24 cellular contexts compared by ENCODE assay signal in genomic region chr1:54738244-54738643, GRCh38. TPM values are rescaled to one million over a fixed set of nuclear protein-coding genes. Genes with fewer than 3 reads are reported as not detected.
DNase-seq lines count a peak whose midpoint lies in the region; ATAC-seq, FAIRE-seq and TF ChIP-seq lines count a peak whose summit lies in the region.
"Had no signal": no experiment of that assay in that cellular context is flagged by ENCODE, and none has a peak within 500 bp of the region (broad histone marks: within the 10 kb centered on the region; RNA-seq: fewer than 3 reads in every experiment).

No MANE protein-coding gene starts in this region.

- H3K27ac ChIP-seq in right atrium auricular region (no peak overlapping the region), osteoblast (ENCODE audit: low read depth, low read length) (no peak overlapping the region)
- H3K27ac ChIP-seq: 22Rv1; A549; BLaER1 treated with 17β-estradiol and CSF1 and Interleukin-3, amounts not matched to agents 10 nM and 100 nM; C4-2B had no signal

- no peaks in the 10 kb centered on the region for H3K79me2 ChIP-seq in osteoblast (ENCODE audit: insufficient read depth, low read length)

- FAIRE-seq in bronchial epithelial cell (lab: Jason Lieb, UNC), result peak; percentile 18
- FAIRE-seq: A549, D721Med, G401.6, GM12891, GM19239 had no signal

- peak; percentile 46 for DNase-seq in right atrium auricular region (ENCODE audit: low spot score)
- no peak for DNase-seq in left ventricle myocardium superior
- no peak for DNase-seq in bronchial epithelial cell (ENCODE audit: low read depth)
- DNase-seq in osteoblast (ENCODE audit: insufficient read length, low spot score, missing footprints), result peak; percentile 26
- no peak for DNase-seq in stimulated activated effector memory CD8-positive, alpha-beta T cell treated with anti-CD3 and anti-CD28 coated beads, Interleukin-12 subunit alpha, Interleukin-12 subunit beta, amount 100 ng/mL, for 72 hours (ENCODE audit: low spot score in 2 of 2)
- no peak for DNase-seq in activated T-helper 2 cell treated with anti-CD3 and anti-CD28 coated beads, Interferon-gamma antibody, Interleukin-2, Interleukin-4, amounts not matched to agents 10 μg/mL and 5 μg/mL and 100 μg/mL, durations not matched to agents 14 hours and 24 hours and 36 hours (ENCODE audit: low spot score)
- DNase-seq in OCI-M2 (lab: John Stamatoyannopoulos, UW; ENCODE audit: unreplicated experiment), result no peak
- DNase-seq: AML-193; Caco-2; Calu3; CD4-positive, alpha-beta T cell; CD8-positive, alpha-beta T cell; DMS79 treated with DMSO at 0.1 percent for 48 hours; GF-D8 had no signal

- H3K4me1 ChIP-seq in right atrium auricular region (no peaks in the 10 kb centered on the region), osteoblast (ENCODE audit: insufficient read depth, low read length) (no peaks in the 10 kb centered on the region)
- H3K4me1 ChIP-seq: A549; BLaER1 treated with 17β-estradiol and CSF1 and Interleukin-3, amounts not matched to agents 10 nM and 100 nM; Caco-2 had no signal

- intact Hi-C loops in left ventricle myocardium superior (cut with micrococcal nuclease), result no loop called here
- intact Hi-C loops in activated T-helper 2 cell treated with anti-CD3 and anti-CD28 coated beads, Interferon-gamma antibody, Interleukin-2, Interleukin-4, amounts not matched to agents 10 μg/mL and 5 μg/mL and 100 μg/mL, durations not matched to agents 14 hours and 24 hours and 36 hours (cut with micrococcal nuclease), result no loop called here

- no peak overlapping the region for H3K4me3 Mint-ChIP-seq in stimulated activated effector memory CD8-positive, alpha-beta T cell treated with anti-CD3 and anti-CD28 coated beads, Interleukin-12 subunit alpha, Interleukin-12 subunit beta, amount 100 ng/mL, for 72 hours
- H3K4me3 Mint-ChIP-seq in activated T-helper 2 cell treated with anti-CD3 and anti-CD28 coated beads, Interferon-gamma antibody, Interleukin-2, Interleukin-4, amounts not matched to agents 10 μg/mL and 5 μg/mL and 100 μg/mL, durations not matched to agents 14 hours and 24 hours and 36 hours (ENCODE audit: low read depth), result no peak overlapping the region
- H3K4me3 Mint-ChIP-seq: B cell; CD4-positive, alpha-beta T cell; CD8-positive, alpha-beta T cell had no signal

- H3K27me3 Mint-ChIP-seq in activated T-helper 2 cell treated with anti-CD3 and anti-CD28 coated beads, Interferon-gamma antibody, Interleukin-2, Interleukin-4, amounts not matched to agents 10 μg/mL and 5 μg/mL and 100 μg/mL, durations not matched to agents 14 hours and 24 hours and 36 hours (ENCODE audit: low read depth), result no peaks in the 10 kb centered on the region
- H3K27me3 Mint-ChIP-seq: B cell; CD4-positive, alpha-beta T cell had no signal

- H3K4me3 ChIP-seq in right atrium auricular region (no peak overlapping the region), bronchial epithelial cell (ENCODE audit: low read depth, low read length) (no peak overlapping the region), osteoblast (ENCODE audit: insufficient read depth, low read length) (no peak overlapping the region)
- H3K4me3 ChIP-seq: A549; BLaER1 treated with 17β-estradiol and CSF1 and Interleukin-3, amounts not matched to agents 10 nM and 100 nM had no signal

- H3K9me3 ChIP-seq in right atrium auricular region, result no peaks in the 10 kb centered on the region
- no peaks in the 10 kb centered on the region for H3K9me3 ChIP-seq in osteoblast (ENCODE audit: low read depth, low read length)
- H3K9me3 ChIP-seq: A549; BLaER1 treated with 17β-estradiol and CSF1 and Interleukin-3, amounts not matched to agents 10 nM and 100 nM; Caco-2 had no signal

- no peaks in the 10 kb centered on the region for H3K27me3 ChIP-seq in right atrium auricular region
- no peaks in the 10 kb centered on the region for H3K27me3 ChIP-seq in bronchial epithelial cell (ENCODE audit: control insufficient read depth, insufficient read depth, low read length)
- no peaks in the 10 kb centered on the region for H3K27me3 ChIP-seq in osteoblast (ENCODE audit: insufficient read depth, low read length)
- H3K27me3 ChIP-seq: BLaER1 treated with 17β-estradiol and CSF1 and Interleukin-3, amounts not matched to agents 10 nM and 100 nM had no signal

- no peak for ATAC-seq in left ventricle myocardium superior
- ATAC-seq in stimulated activated effector memory CD8-positive, alpha-beta T cell treated with anti-CD3 and anti-CD28 coated beads, Interleukin-12 subunit alpha, Interleukin-12 subunit beta, amount 100 ng/mL, for 72 hours, result no peak
- ATAC-seq in GM21825 (IDR thresholded peaks at IDR 0.05; ENCODE audit: unreplicated experiment), result no peak
- ATAC-seq: A549; CD8-positive, alpha-beta T cell had no signal

- H2AFZ ChIP-seq in osteoblast (ENCODE audit: low read length), result no peak overlapping the region

- peaks cover 99% of the 10 kb centered on the region for H3K36me3 Mint-ChIP-seq in stimulated activated effector memory CD8-positive, alpha-beta T cell treated with anti-CD3 and anti-CD28 coated beads, Interleukin-12 subunit alpha, Interleukin-12 subunit beta, amount 100 ng/mL, for 72 hours
- peaks cover 63% of the 10 kb centered on the region for H3K36me3 Mint-ChIP-seq in activated T-helper 2 cell treated with anti-CD3 and anti-CD28 coated beads, Interferon-gamma antibody, Interleukin-2, Interleukin-4, amounts not matched to agents 10 μg/mL and 5 μg/mL and 100 μg/mL, durations not matched to agents 14 hours and 24 hours and 36 hours (ENCODE audit: low read depth)

- H3K4me2 ChIP-seq in osteoblast (ENCODE audit: insufficient read depth, low read length), result no peak overlapping the region
- H3K4me2 ChIP-seq: A549; BLaER1 treated with 17β-estradiol and CSF1 and Interleukin-3, amounts not matched to agents 10 nM and 100 nM had no signal

- no peaks in the 10 kb centered on the region for H4K20me1 ChIP-seq in osteoblast (ENCODE audit: insufficient read depth, low read length)

- peaks cover 67% of the 10 kb centered on the region for H3K36me3 ChIP-seq in right atrium auricular region
- peaks cover 25% of the 10 kb centered on the region for H3K36me3 ChIP-seq in bronchial epithelial cell (ENCODE audit: control insufficient read depth, insufficient read depth, low read length)
- peaks cover 74% of the 10 kb centered on the region for H3K36me3 ChIP-seq in osteoblast (ENCODE audit: insufficient read depth, low read length)

- H3K9me3 Mint-ChIP-seq in stimulated activated effector memory CD8-positive, alpha-beta T cell treated with anti-CD3 and anti-CD28 coated beads, Interleukin-12 subunit alpha, Interleukin-12 subunit beta, amount 100 ng/mL, for 72 hours, result no peaks in the 10 kb centered on the region
- H3K9me3 Mint-ChIP-seq in activated T-helper 2 cell treated with anti-CD3 and anti-CD28 coated beads, Interferon-gamma antibody, Interleukin-2, Interleukin-4, amounts not matched to agents 10 μg/mL and 5 μg/mL and 100 μg/mL, durations not matched to agents 14 hours and 24 hours and 36 hours, result no peaks in the 10 kb centered on the region
- H3K9me3 Mint-ChIP-seq: CD4-positive, alpha-beta T cell; CD8-positive, alpha-beta T cell had no signal

- H3K27ac Mint-ChIP-seq in stimulated activated effector memory CD8-positive, alpha-beta T cell treated with anti-CD3 and anti-CD28 coated beads, Interleukin-12 subunit alpha, Interleukin-12 subunit beta, amount 100 ng/mL, for 72 hours, result peak overlapping the region; percentile 60
- no peak overlapping the region for H3K27ac Mint-ChIP-seq in activated T-helper 2 cell treated with anti-CD3 and anti-CD28 coated beads, Interferon-gamma antibody, Interleukin-2, Interleukin-4, amounts not matched to agents 10 μg/mL and 5 μg/mL and 100 μg/mL, durations not matched to agents 14 hours and 24 hours and 36 hours
- H3K27ac Mint-ChIP-seq: B cell; CD4-positive, alpha-beta T cell; CD8-positive, alpha-beta T cell had no signal

- TF ChIP-seq CTCF in right atrium auricular region (IDR thresholded peaks at IDR 0.05) (no peak), bronchial epithelial cell (IDR thresholded peaks at IDR 0.05; ENCODE audit: insufficient read depth, low read length, severe bottlenecking) (no peak), osteoblast (IDR thresholded peaks at IDR 0.05; ENCODE audit: extremely low read depth, low read depth, low read length) (no peak)

- peaks cover 9% of the 10 kb centered on the region for H3K4me1 Mint-ChIP-seq in stimulated activated effector memory CD8-positive, alpha-beta T cell treated with anti-CD3 and anti-CD28 coated beads, Interleukin-12 subunit alpha, Interleukin-12 subunit beta, amount 100 ng/mL, for 72 hours
- H3K4me1 Mint-ChIP-seq in activated T-helper 2 cell treated with anti-CD3 and anti-CD28 coated beads, Interferon-gamma antibody, Interleukin-2, Interleukin-4, amounts not matched to agents 10 μg/mL and 5 μg/mL and 100 μg/mL, durations not matched to agents 14 hours and 24 hours and 36 hours (ENCODE audit: low read depth), result no peaks in the 10 kb centered on the region
- H3K4me1 Mint-ChIP-seq: B cell had no signal

RNA-seq across cellular contexts. Expression of gene TTC4, which starts 22.6 kb away (rescaled TPM):
- total RNA-seq in right atrium auricular region (10 to 100 TPM in 1 of 2 donors, 1 to 10 TPM in 1; 9.8 to 10.3 TPM), left ventricle myocardium superior (13.2 TPM), bronchial epithelial cell (29.4 and 30.8 TPM in 2 replicates), osteoblast (19.7 and 27.9 TPM in 2 replicates)
- 36.6 and 38.2 TPM in 2 replicates for total RNA-seq in activated T-helper 2 cell treated with anti-CD3 and anti-CD28 coated beads, Interferon-gamma antibody, Interleukin-2, Interleukin-4, amounts not matched to agents 10 μg/mL and 5 μg/mL and 100 μg/mL, durations not matched to agents 14 hours and 24 hours and 36 hours

RNA-seq across cellular contexts. Expression of gene PARS2, which starts 26.1 kb away (rescaled TPM):
- total RNA-seq in right atrium auricular region (1 to 10 TPM; 3.9 to 4.0 TPM), left ventricle myocardium superior (4.0 TPM), bronchial epithelial cell (5.3 and 5.9 TPM in 2 replicates), osteoblast (6.2 and 7.4 TPM in 2 replicates)
- total RNA-seq in activated T-helper 2 cell treated with anti-CD3 and anti-CD28 coated beads, Interferon-gamma antibody, Interleukin-2, Interleukin-4, amounts not matched to agents 10 μg/mL and 5 μg/mL and 100 μg/mL, durations not matched to agents 14 hours and 24 hours and 36 hours, result 6.1 and 6.4 TPM in 2 replicates
- total RNA-seq: CD4-positive, alpha-beta T cell; CD8-positive, alpha-beta T cell had no signal

Comparison
In these comparisons a context has a peak if more than half of its experiments do, and no peak if none do; other contexts are left out.
1. DNase-seq: peak in right atrium auricular region (single experiment) and osteoblast (single experiment); none in left ventricle myocardium superior (single experiment), bronchial epithelial cell (single experiment), stimulated activated effector memory CD8-positive, alpha-beta T cell treated with anti-CD3 and anti-CD28 coated beads, Interleukin-12 subunit alpha, Interleukin-12 subunit beta, amount 100 ng/mL, for 72 hours (0 of 2), activated T-helper 2 cell treated with anti-CD3 and anti-CD28 coated beads, Interferon-gamma antibody, Interleukin-2, Interleukin-4, amounts not matched to agents 10 μg/mL and 5 μg/mL and 100 μg/mL, durations not matched to agents 14 hours and 24 hours and 36 hours (single experiment) and OCI-M2 (single experiment).